Comparison of ENCODE assay signal across 9 cellular contexts in genomic region chr11:8709002-8709672, GRCh38. TPM values are rescaled to one million over a fixed set of nuclear protein-coding genes. Genes with fewer than 3 reads are reported as not detected.
DNase-seq lines count a peak whose midpoint lies in the region; ATAC-seq and TF ChIP-seq lines count a peak whose summit lies in the region.
"Had no signal": no experiment of that assay in that cellular context is flagged by ENCODE, and none has a peak within 500 bp of the region (broad histone marks: within the 10 kb centered on the region; RNA-seq: fewer than 3 reads in every experiment).

No MANE protein-coding gene starts in this region.

- H3K27me3 ChIP-seq in BLaER1 (no peaks in the 10 kb centered on the region), heart right ventricle (no peaks in the 10 kb centered on the region), prostate gland (replicated peaks; ENCODE audit: insufficient read depth) (no peaks in the 10 kb centered on the region), smooth muscle cell (ENCODE audit: low read depth) (no peaks in the 10 kb centered on the region)

- TF ChIP-seq POLR2A in prostate gland (IDR thresholded peaks at IDR 0.05): no peak

- no peaks in the 10 kb centered on the region for H4K20me1 ChIP-seq in BLaER1
- H4K20me1 ChIP-seq in smooth muscle cell (ENCODE audit: low read depth): peaks cover 68% of the 10 kb centered on the region

- ATAC-seq in heart right ventricle (peak; percentile 57 to 77 (median 74)), GM21360 (IDR thresholded peaks at IDR 0.05; ENCODE audit: unreplicated experiment) (no peak)

- H3K9ac ChIP-seq in BLaER1: no peak overlapping the region
- no peak overlapping the region for H3K9ac ChIP-seq in smooth muscle cell (ENCODE audit: low read depth)

- no peak overlapping the region for H2AFZ ChIP-seq in smooth muscle cell (ENCODE audit: low read depth)

- H3K4me1 ChIP-seq in BLaER1: peaks cover 21% of the 10 kb centered on the region
- peaks cover 26 to 50% (median 45%) of the 10 kb centered on the region in 9 donors for H3K4me1 ChIP-seq in heart right ventricle
- H3K4me1 ChIP-seq in prostate gland (replicated peaks): peaks cover 4% of the 10 kb centered on the region
- H3K4me1 ChIP-seq in smooth muscle cell (ENCODE audit: low read depth): peaks cover 5% of the 10 kb centered on the region

- no peak for TF ChIP-seq CTCF in heart right ventricle (IDR thresholded peaks at IDR 0.05)
- TF ChIP-seq CTCF in prostate gland (IDR thresholded peaks at IDR 0.05): no peak
- no peak for TF ChIP-seq CTCF in smooth muscle cell (IDR thresholded peaks at IDR 0.05; ENCODE audit: borderline replicate concordance, insufficient read depth, poor library complexity, severe bottlenecking)

- H3K4me2 ChIP-seq in BLaER1: peak overlapping the region; percentile 16
- H3K4me2 ChIP-seq in smooth muscle cell: no peak overlapping the region

- H3K36me3 ChIP-seq in BLaER1 (no peaks in the 10 kb centered on the region), heart right ventricle (peaks cover 0 to 68% (median 0%) of the 10 kb centered on the region in 9 donors), prostate gland (no peaks in the 10 kb centered on the region), smooth muscle cell (ENCODE audit: low read depth) (peaks cover 14% of the 10 kb centered on the region)

- intact Hi-C loops in heart right ventricle (cut with DNase I) (loop anchor here in 2 of 10 donors (5.0 kb wide), 2 partner anchors 98 to 103 kb away; a partner anchor contains a TSS), prostate gland (cut with DNase I) (loop anchor here (2.0 kb wide), 2 partner anchors 60 to 100 kb away; no protein-coding TSS in a partner anchor)

- no peak overlapping the region for H3K4me3 ChIP-seq in BLaER1
- no peak overlapping the region for H3K4me3 ChIP-seq in heart right ventricle
- no peak overlapping the region for H3K4me3 ChIP-seq in prostate gland
- no peak overlapping the region for H3K4me3 ChIP-seq in smooth muscle cell

- H3K9me3 ChIP-seq in BLaER1 (no peaks in the 10 kb centered on the region), heart right ventricle (no peaks in the 10 kb centered on the region), prostate gland (no peaks in the 10 kb centered on the region), smooth muscle cell (replicated peaks; ENCODE audit: low read depth) (no peaks in the 10 kb centered on the region)

- peaks cover 3% of the 10 kb centered on the region for H3K79me2 ChIP-seq in smooth muscle cell (ENCODE audit: low read depth)

- peak; percentile 80 to 91 for DNase-seq in heart right ventricle
- peak; percentile 77 for DNase-seq in prostate gland (ENCODE audit: low spot score)
- DNase-seq in smooth muscle cell (lab: John Stamatoyannopoulos, UW; ENCODE audit: unreplicated experiment): no peak
- DNase-seq in GOT3 (lab: John Stamatoyannopoulos, UW): no peak
- DNase-seq in DMS153 treated with DMSO at 0.1 percent for 48 hours (lab: John Stamatoyannopoulos, UW; ENCODE audit: unreplicated experiment): no peak
- DNase-seq: activated naive CD4-positive, alpha-beta T cell treated with Interleukin-2 at 50 U/mL for 16 hours had no signal

- H3K27ac ChIP-seq in BLaER1: no peak overlapping the region
- H3K27ac ChIP-seq in adipose tissue (ENCODE audit: low read depth, low read length): peak overlapping the region; percentile 44
- H3K27ac ChIP-seq in heart right ventricle: peak overlapping the region; percentile 27 to 89 (median 84)
- peak overlapping the region; percentile 72 to 90 for H3K27ac ChIP-seq in prostate gland
- no peak overlapping the region for H3K27ac ChIP-seq in smooth muscle cell (ENCODE audit: low read depth)

- 41 to 43% (median 42%) methylated on average over 12 of the region's 12 CpGs for WGBS in adipose tissue, 3 donors
- 20 to 30% methylated on average over 12 of the region's 12 CpGs for WGBS in heart right ventricle, 2 donors
- 12% methylated on average over 12 of the region's 12 CpGs for WGBS in prostate gland
- WGBS in smooth muscle cell (ENCODE audit: low lambda C conversion rate): 79% methylated on average over 11 of the region's 12 CpGs

- no peaks in the 10 kb centered on the region for H3F3A ChIP-seq in smooth muscle cell (ENCODE audit: low read depth)

RNA-seq across cellular contexts. Expression of gene RPL27A, which starts 26.5 kb away (rescaled TPM):
- polyA plus RNA-seq in adipose tissue (1,000 to 10,000 TPM; 1,605 to 4,083 (median 1,842) TPM), heart right ventricle (1,000 to 10,000 TPM; 1,911 to 2,131 TPM), smooth muscle cell (817 and 878 TPM in 2 replicates)
- total RNA-seq in heart right ventricle (100 to 1,000 TPM; 317 to 560 (median 381) TPM), prostate gland (1,000 to 10,000 TPM in 1 of 2 donors, 100 to 1,000 TPM in 1; 693 to 1,360 TPM), smooth muscle cell (731 and 1,140 TPM in 2 replicates)

RNA-seq across cellular contexts. Expression of gene TRIM66, which starts 26.7 kb away (rescaled TPM):
- polyA plus RNA-seq in adipose tissue (1 to 10 TPM; 2.9 to 3.2 (median 3.1) TPM), heart right ventricle (1 to 10 TPM in 1 of 2 donors, under 1 TPM in 1; 0.33 to 3.2 TPM), smooth muscle cell (0.24 and 0.93 TPM in 2 replicates)
- total RNA-seq in heart right ventricle (1 to 10 TPM; 1.8 to 7.4 (median 2.8) TPM), prostate gland (10 to 100 TPM in 1 of 2 donors, 1 to 10 TPM in 1; 2.8 to 10.5 TPM), smooth muscle cell (5.8 and 7.1 TPM in 2 replicates)

Comparison
In these comparisons a context has a peak if more than half of its experiments do, and no peak if none do; other contexts are left out.
1. H3K27ac ChIP-seq: peak in adipose tissue (single experiment), heart right ventricle (10 of 10) and prostate gland (2 of 2); none in BLaER1 (single experiment) and smooth muscle cell (single experiment).
2. DNase-seq: peak in heart right ventricle (2 of 2) and prostate gland (single experiment); none in smooth muscle cell (single experiment), GOT3 (single experiment) and DMS153 treated with DMSO at 0.1 percent for 48 hours (single experiment).